ENCODE assay signal across 27 cellular contexts in the genomic region with DNA sequence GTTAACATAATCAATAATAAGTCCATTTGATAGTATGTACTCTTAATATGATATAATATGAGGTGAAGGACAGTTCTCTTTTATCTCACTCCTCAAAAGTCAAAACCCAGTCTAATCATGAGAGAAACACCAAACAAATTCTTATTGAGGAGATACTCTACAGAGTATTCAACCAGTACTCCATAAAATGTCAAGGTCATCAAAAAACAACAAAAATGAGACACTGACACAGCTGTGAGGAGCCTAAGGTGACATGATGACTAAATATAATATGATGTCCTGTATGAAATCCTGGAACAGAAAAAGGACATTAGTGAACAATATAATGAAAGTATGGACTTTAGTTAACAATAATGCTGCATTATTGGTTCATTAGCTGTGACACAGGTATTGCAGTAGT.
"Had no signal": no experiment of that assay in that cellular context is flagged by ENCODE, and none has a peak within 500 bp of the region (broad histone marks: within the 10 kb centered on the region; RNA-seq: fewer than 3 reads in every experiment).

No MANE protein-coding gene starts in this region.

- H3K27me3 ChIP-seq: colonic mucosa, dorsolateral prefrontal cortex, esophagus muscularis mucosa, esophagus squamous epithelium, foreskin keratinocyte, gastrocnemius medialis, gastroesophageal sphincter, heart left ventricle, heart right ventricle had no signal

- H3K4me3 ChIP-seq: colonic mucosa, coronary artery, dorsolateral prefrontal cortex, esophagus muscularis mucosa, esophagus squamous epithelium, gastrocnemius medialis, gastroesophageal sphincter, heart left ventricle, heart right ventricle had no signal

- H3K36me3 ChIP-seq: colonic mucosa, esophagus muscularis mucosa, esophagus squamous epithelium, gastrocnemius medialis, gastroesophageal sphincter, heart left ventricle, heart right ventricle had no signal

- H3K9me3 ChIP-seq: colonic mucosa, esophagus muscularis mucosa, esophagus squamous epithelium, gastrocnemius medialis, gastroesophageal sphincter, heart left ventricle, heart right ventricle had no signal

- FAIRE-seq: colon, endometrium, endothelial cell of umbilical vein, frontal cortex had no signal

- DNase-seq: colonic mucosa; cortex of kidney; dermis blood vessel endothelial cell; dorsolateral prefrontal cortex; effector CD4-positive, alpha-beta T cell; effector CD8-positive, alpha-beta T cell; effector memory CD8-positive, alpha-beta T cell; endodermal cell; erythroblast; esophagus squamous epithelium; foreskin fibroblast; foreskin keratinocyte; foreskin melanocyte; gastrocnemius medialis; glutamatergic neuron; head of caudate nucleus; heart left ventricle; heart right ventricle had no signal

- H3K4me1 ChIP-seq: colonic mucosa, esophagus muscularis mucosa, esophagus squamous epithelium, foreskin keratinocyte, gastrocnemius medialis, gastroesophageal sphincter, heart left ventricle, heart right ventricle had no signal

- ATAC-seq: effector memory CD8-positive, alpha-beta T cell; esophagus mucosa; foreskin keratinocyte; gastrocnemius medialis; gastroesophageal sphincter; heart left ventricle; heart right ventricle had no signal

- H3K27ac ChIP-seq: colonic mucosa, coronary artery, dorsolateral prefrontal cortex, epithelial cell of prostate, esophagus muscularis mucosa, esophagus squamous epithelium, foreskin keratinocyte, gastrocnemius medialis, gastroesophageal sphincter, heart left ventricle, heart right ventricle had no signal
